Comparison of ENCODE assay signal across 1 cellular context in genomic region chr1:27011058-27011764, GRCh38.
TF ChIP-seq lines count a peak whose summit lies in the region.

No MANE protein-coding gene starts in this region.

TF ChIP-seq in IMR-90, 13 proteins besides CTCF, POLR2A, EP300 and RAD21 (continued from another document):
- TF ChIP-seq NFE2L2 (IDR thresholded peaks at IDR 0.05; ENCODE audit: low read depth, low read length) (0 out of 2 replicates have a peak, but pooled peaks have one; percentile 17), RCOR1 (IDR thresholded peaks at IDR 0.05; ENCODE audit: insufficient replicate concordance, low read length) (no peak), FOS (IDR thresholded peaks at IDR 0.05; ENCODE audit: low read depth, low read length) (peak; percentile 86), BHLHE40 (IDR thresholded peaks at IDR 0.05; ENCODE audit: low read depth, low read length) (no peak; the same call in 1 of the 2 replicates), MAFK (IDR thresholded peaks at IDR 0.05; ENCODE audit: low read depth, low read length) (no peak), CHD1 (IDR thresholded peaks at IDR 0.05; ENCODE audit: low read depth, low read length) (no peak), CEBPB (IDR thresholded peaks at IDR 0.05; ENCODE audit: low read depth, low read length) (peak; percentile 73), RFX5 (IDR thresholded peaks at IDR 0.05; ENCODE audit: low read depth, low read length) (no peak), MXI1 (IDR thresholded peaks at IDR 0.05; ENCODE audit: borderline replicate concordance, low read depth, low read length) (no peak)
